In the genomic region with DNA sequence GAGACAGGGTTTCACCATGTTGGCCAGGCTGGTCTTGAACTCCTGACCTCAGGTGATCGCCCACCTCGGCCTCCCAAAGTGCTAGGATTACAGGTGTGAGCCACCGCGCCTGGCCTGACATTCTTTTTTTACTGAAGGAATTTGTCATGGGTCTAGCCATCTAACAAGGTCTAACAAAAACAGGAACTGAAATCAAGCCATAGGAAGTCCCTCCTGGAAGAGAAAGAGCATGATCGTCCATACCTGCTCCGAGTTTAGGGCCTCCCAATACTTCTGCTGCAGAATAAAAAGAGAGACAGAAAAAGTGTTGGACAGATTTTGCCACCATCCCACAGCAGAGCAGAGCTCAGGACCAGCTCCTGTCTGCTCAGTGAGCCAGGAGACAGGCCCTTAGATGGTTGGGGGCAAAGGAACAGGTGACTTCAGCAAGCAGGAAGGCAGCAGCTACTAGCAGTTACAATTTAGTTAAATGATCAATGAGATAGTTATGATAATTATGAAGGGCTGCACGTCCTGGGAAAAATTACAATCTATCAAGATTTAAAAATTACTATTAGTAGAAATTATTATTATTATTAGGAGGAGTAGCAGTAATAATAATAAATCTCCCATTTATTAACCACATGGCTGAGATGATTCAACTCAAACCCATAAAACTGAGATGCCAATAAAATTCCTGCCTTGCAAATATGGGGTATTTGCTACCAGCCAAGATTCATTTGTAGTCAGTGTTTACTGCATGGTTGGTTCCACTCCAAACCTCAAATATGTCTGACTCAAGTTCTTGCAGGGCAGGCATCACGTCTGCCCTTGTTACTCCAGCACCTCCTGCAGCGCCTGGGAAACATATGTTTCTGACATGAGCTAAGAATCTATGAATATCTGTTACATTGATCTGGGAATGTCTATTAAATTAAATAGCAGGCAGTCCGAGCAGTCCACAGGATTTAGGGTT, we compare ENCODE assay signal across 10 cellular contexts. TPM values are rescaled to one million over a fixed set of nuclear protein-coding genes. Genes with fewer than 3 reads are reported as not detected.
DNase-seq lines count a peak whose midpoint lies in the region; ATAC-seq and TF ChIP-seq lines count a peak whose summit lies in the region.
"Had no signal": no experiment of that assay in that cellular context is flagged by ENCODE, and none has a peak within 500 bp of the region (broad histone marks: within the 10 kb centered on the region; RNA-seq: fewer than 3 reads in every experiment).

No MANE protein-coding gene starts in this region.

- peak overlapping the region; percentile 47 to 65; a peak in 3 of 4 replicates for H4K8ac ChIP-seq in IMR-90 (ENCODE audit: low read depth in 2 of 2, low read length in 2 of 2)

- H3K9me1 ChIP-seq in IMR-90 (ENCODE audit: insufficient read depth, low read length) = peaks cover 12% of the 10 kb centered on the region

- H3K4me1 Mint-ChIP-seq in activated T-cell treated with anti-CD3 and anti-CD28 coated beads, Interleukin-2, amount 50 U/mL, for 4 hours (ENCODE audit: low read depth) = peaks cover 4% of the 10 kb centered on the region

- WGBS in IMR-90 (ENCODE audit: extremely low coverage in 2 of 2, insufficient read length in 1 of 2), 2 experiments = 85% methylated on average over 4 of the region's 10 CpGs; no CpG with 5 or more reads in 1 of the 2 experiments

- TF ChIP-seq RAD21 in IMR-90 (IDR thresholded peaks at IDR 0.05; ENCODE audit: low read length) = peak; percentile 30

- H3K4me3 Mint-ChIP-seq in activated T-cell treated with anti-CD3 and anti-CD28 coated beads, Interleukin-2, amount 50 U/mL, for 4 hours = no peak overlapping the region

- POLR2A ChIA-PET in IMR-90 (lab: Charles Lee; ENCODE audit: unreplicated experiment) = no interaction called here

- TF ChIP-seq CTCF in BE2C (IDR thresholded peaks at IDR 0.05; ENCODE audit: low read depth, low read length) (no peak), IMR-90 (conservative IDR thresholded peaks at IDR 0.05; ENCODE audit: low read depth, low read length) (no peak), lower lobe of right lung (IDR thresholded peaks at IDR 0.05) (no peak), GM20000 (IDR thresholded peaks at IDR 0.05; ENCODE audit: extremely low read depth, missing control alignments) (no peak)

- H3K27me3 ChIP-seq in BE2C (no peaks in the 10 kb centered on the region), IMR-90 (ENCODE audit: control insufficient read depth, insufficient read depth, low read length) (no peaks in the 10 kb centered on the region), lower lobe of right lung (ENCODE audit: low read depth) (no peaks in the 10 kb centered on the region)

- peak overlapping the region; percentile 38; the same call in 1 of the 2 replicates for H3K4me2 ChIP-seq in IMR-90 (ENCODE audit: low read depth, low read length)

- peak overlapping the region; percentile 81 for H3K4ac ChIP-seq in IMR-90 (ENCODE audit: low read depth, low read length)

- TF ChIP-seq POLR2A in IMR-90 (IDR thresholded peaks at IDR 0.05; ENCODE audit: low read depth, low read length) = no peak

- peaks cover 12 to 40% of the 10 kb centered on the region in 2 experiments; a peak in 3 of 4 replicates for H3K79me1 ChIP-seq in IMR-90 (ENCODE audit: low read depth in 1 of 2, low read length in 2 of 2)

- peak; percentile 86 for ATAC-seq in IMR-90 (ENCODE audit: low read depth)
- peak; percentile 59 to 68 for ATAC-seq in lower lobe of right lung
- no peak for ATAC-seq in GM18861 (IDR thresholded peaks at IDR 0.05; ENCODE audit: unreplicated experiment)
- ATAC-seq in activated T-cell treated with anti-CD3 and anti-CD28 coated beads, Interleukin-2, amount 50 U/mL, for 4 hours = no peak

- no peak overlapping the region for H2AFZ ChIP-seq in IMR-90 (replicated peaks; ENCODE audit: low read length, poor library complexity)

- peak overlapping the region; percentile 69; the same call in 1 of the 2 replicates for H2AK5ac ChIP-seq in IMR-90 (ENCODE audit: low read depth, low read length)

- H3K27ac ChIP-seq in IMR-90 (ENCODE audit: insufficient read depth, low read length) = peak overlapping the region; percentile 76
- H3K27ac ChIP-seq in lower lobe of right lung = no peak overlapping the region

- H3K9ac ChIP-seq in IMR-90 (ENCODE audit: low read depth, low read length) = peak overlapping the region; percentile 17; the same call in 1 of the 2 replicates

- peaks cover 6% of the 10 kb centered on the region; the same call in 1 of the 2 replicates for H3K36me3 ChIP-seq in BE2C
- peaks cover 13% of the 10 kb centered on the region for H3K36me3 ChIP-seq in IMR-90 (ENCODE audit: control insufficient read depth, insufficient read depth, low read length)
- H3K36me3 ChIP-seq in lower lobe of right lung = peaks cover 17% of the 10 kb centered on the region

- H2BK5ac ChIP-seq in IMR-90 (ENCODE audit: low read depth, low read length, poor library complexity, severe bottlenecking) = peak overlapping the region; percentile 93

- peak overlapping the region; percentile 87 for H3K18ac ChIP-seq in IMR-90 (ENCODE audit: low read depth, low read length)

- H3K56ac ChIP-seq in IMR-90 (ENCODE audit: extremely low read depth, insufficient read depth, low read length) = no peak overlapping the region

- H3K23ac ChIP-seq in IMR-90 (ENCODE audit: low read depth, low read length) = peak overlapping the region; percentile 34; the same call in 1 of the 2 replicates

- H4K5ac ChIP-seq in IMR-90 (ENCODE audit: low read depth, low read length) = peak overlapping the region; percentile 73

- CTCF ChIA-PET in IMR-90 (lab: Yijun Ruan, JAX) = interaction anchor here (0.6 to 3.9 kb wide), 6 partner anchors 10 to 122 kb away, joined by 3 to 32 read pairs (median 4); no protein-coding TSS in a partner anchor

- peak overlapping the region; percentile 93 for H2BK120ac ChIP-seq in IMR-90 (ENCODE audit: low read depth, low read length)

- DNase-seq in BE2C (peak; percentile 37), IMR-90 (peak; percentile 100), amniotic stem cell (lab: John Stamatoyannopoulos, UW) (peak; percentile 89), lower lobe of right lung (no peak), GM20000 (ENCODE audit: low spot score) (no peak)
- DNase-seq in activated T-cell treated with anti-CD3 and anti-CD28 coated beads, Interleukin-2, amount 50 U/mL, for 4 hours = no peak
- no peak for DNase-seq in effector CD4-positive, alpha-beta T cell
- DNase-seq: anterior cingulate cortex, retina had no signal

- H2AK9ac ChIP-seq in IMR-90 (replicated peaks; ENCODE audit: low read depth, low read length, poor library complexity) = peak overlapping the region; percentile 35

- H4K20me1 ChIP-seq in IMR-90 (ENCODE audit: insufficient read depth, low read length) = no peaks in the 10 kb centered on the region

- no peaks in the 10 kb centered on the region for H3K27me3 Mint-ChIP-seq in activated T-cell treated with anti-CD3 and anti-CD28 coated beads, Interleukin-2, amount 50 U/mL, for 4 hours (ENCODE audit: low read depth)

- peak overlapping the region; percentile 89 for H2BK20ac ChIP-seq in IMR-90 (ENCODE audit: low read depth, low read length)

- intact Hi-C loops in IMR-90 (cut with micrococcal nuclease) = loop anchor here (1.0 kb wide), 1 partner anchor 18 kb away; no protein-coding TSS in a partner anchor
- intact Hi-C loops in lower lobe of right lung (cut with DNase I) = loop anchor here (10.0 kb wide), 1 partner anchor 118 kb away; no protein-coding TSS in a partner anchor

- peak overlapping the region; percentile 71 for H2BK15ac ChIP-seq in IMR-90 (ENCODE audit: low read depth, low read length)

- no peaks in the 10 kb centered on the region for H3K9me3 Mint-ChIP-seq in activated T-cell treated with anti-CD3 and anti-CD28 coated beads, Interleukin-2, amount 50 U/mL, for 4 hours

- dilution Hi-C loops in IMR-90 (cut with HindIII; ENCODE audit: low sequenced_read_pairs, unreplicated experiment) = no loop called here

- H3K4me3 ChIP-seq in BE2C (ENCODE audit: low read depth, low read length) (no peak overlapping the region), IMR-90 (ENCODE audit: insufficient read depth, low read depth, low read length) (no peak overlapping the region), lower lobe of right lung (no peak overlapping the region)

- H3K14ac ChIP-seq in IMR-90 (replicated peaks; ENCODE audit: low read depth, low read length) = peak overlapping the region; percentile 85

- H3K36me3 Mint-ChIP-seq in activated T-cell treated with anti-CD3 and anti-CD28 coated beads, Interleukin-2, amount 50 U/mL, for 4 hours (ENCODE audit: insufficient read depth) = peaks cover 3% of the 10 kb centered on the region

- peak overlapping the region; percentile 87 for H4K91ac ChIP-seq in IMR-90 (ENCODE audit: insufficient read depth, low read depth, low read length)

- in situ Hi-C loops in IMR-90 (cut with MboI; ENCODE audit: low sequenced_read_pairs) = no loop called here

- no TSS peak for BruUV-seq in IMR-90 (replicated peaks; lab: Mats Ljungman, UMichigan)

- H3K4me1 ChIP-seq in BE2C (peaks cover 10% of the 10 kb centered on the region), IMR-90 (ENCODE audit: control insufficient read depth, insufficient read depth, low read length) (peaks cover 11% of the 10 kb centered on the region), lower lobe of right lung (peaks cover 8% of the 10 kb centered on the region)

- H3K9me3 ChIP-seq in BE2C (no peaks in the 10 kb centered on the region), IMR-90 (ENCODE audit: control insufficient read depth, insufficient read depth, low read length) (no peaks in the 10 kb centered on the region), lower lobe of right lung (no peaks in the 10 kb centered on the region)

TF ChIP-seq in IMR-90, 13 proteins besides CTCF, POLR2A, EP300 and RAD21 (continues in another document):
- peak; percentile 68; the same call in 1 of the 2 replicates for TF ChIP-seq MXI1 (IDR thresholded peaks at IDR 0.05; ENCODE audit: borderline replicate concordance, low read depth, low read length)
- TF ChIP-seq, protein P1, sequence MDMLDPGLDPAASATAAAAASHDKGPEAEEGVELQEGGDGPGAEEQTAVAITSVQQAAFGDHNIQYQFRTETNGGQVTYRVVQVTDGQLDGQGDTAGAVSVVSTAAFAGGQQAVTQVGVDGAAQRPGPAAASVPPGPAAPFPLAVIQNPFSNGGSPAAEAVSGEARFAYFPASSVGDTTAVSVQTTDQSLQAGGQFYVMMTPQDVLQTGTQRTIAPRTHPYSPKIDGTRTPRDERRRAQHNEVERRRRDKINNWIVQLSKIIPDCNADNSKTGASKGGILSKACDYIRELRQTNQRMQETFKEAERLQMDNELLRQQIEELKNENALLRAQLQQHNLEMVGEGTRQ (IDR thresholded peaks at IDR 0.05; ENCODE audit: low read depth, low read length) = no peak
- TF ChIP-seq MAZ (IDR thresholded peaks at IDR 0.05; ENCODE audit: borderline replicate concordance, low read depth, low read length) = no peak
- peak; percentile 88 for TF ChIP-seq CEBPB (IDR thresholded peaks at IDR 0.05; ENCODE audit: low read depth, low read length)

RNA-seq across cellular contexts. Expression of a gene that starts 40.1 kb away (rescaled TPM):
- polyA plus RNA-seq in BE2C (2012; ENCODE audit: insufficient read depth, insufficient read length, low read depth) = 11.3 TPM
- total RNA-seq in IMR-90 (2012; rRNA removed) (7.8 and 9.7 TPM in 2 replicates), lower lobe of right lung (22.7 TPM)
- polyA plus RNA-seq in IMR-90 (2012; rRNA removed) = 22.4 and 24.2 TPM in 2 replicates
- polyA plus RNA-seq in IMR-90 (2012; cell fraction: cytosol; rRNA removed) = 13.9 and 18.1 TPM in 2 replicates
- 104 and 111 TPM in 2 replicates for polyA plus RNA-seq in IMR-90 (2012; cell fraction: nucleus; rRNA removed; ENCODE audit: low replicate concordance)
- total RNA-seq in activated T-cell treated with anti-CD3 and anti-CD28 coated beads, Interleukin-2, amount 50 U/mL, for 4 hours = 1 to 10 TPM; 1.1 to 2.4 (median 2.0) TPM

Comparison
In these comparisons a context has a peak if more than half of its experiments do, and no peak if none do; other contexts are left out.
1. DNase-seq: peak in BE2C (single experiment), IMR-90 (single experiment) and amniotic stem cell (single experiment); none in lower lobe of right lung (single experiment), GM20000 (single experiment), activated T-cell treated with anti-CD3 and anti-CD28 coated beads, Interleukin-2, amount 50 U/mL, for 4 hours (single experiment) and effector CD4-positive, alpha-beta T cell (single experiment).
2. ATAC-seq: peak in IMR-90 (single experiment) and lower lobe of right lung (2 of 2); none in GM18861 (single experiment) and activated T-cell treated with anti-CD3 and anti-CD28 coated beads, Interleukin-2, amount 50 U/mL, for 4 hours (0 of 2).